18 cellular contexts compared by ENCODE assay signal in the genomic region with DNA sequence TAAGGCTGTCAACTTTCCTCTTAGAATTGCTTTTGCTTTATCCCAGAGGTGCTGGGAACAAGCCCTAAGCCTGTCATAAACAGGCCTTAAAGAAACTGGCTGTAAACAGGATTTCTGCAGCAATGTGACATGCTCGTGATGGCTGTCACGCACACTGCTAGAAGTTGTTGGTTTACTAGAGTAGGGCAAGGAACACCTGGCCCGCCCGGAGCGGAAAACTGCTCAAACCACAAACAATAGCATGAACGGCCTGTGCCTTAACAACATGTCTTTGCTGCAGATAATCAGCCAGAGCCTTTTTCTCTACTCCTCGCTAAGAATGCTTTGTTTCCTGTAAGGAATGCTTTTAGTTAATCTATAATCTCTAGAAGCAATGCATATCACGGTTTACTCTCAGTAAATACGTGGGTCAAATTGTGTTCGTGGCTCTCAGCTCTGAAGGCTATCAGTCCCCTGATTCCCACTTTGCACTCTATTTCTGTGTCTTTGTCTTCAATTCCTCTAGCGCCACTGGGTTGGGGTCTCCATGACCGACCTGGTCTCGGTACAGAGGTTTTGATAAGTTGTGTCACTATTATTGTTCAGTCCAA.
DNase-seq lines count a peak whose midpoint lies in the region; ATAC-seq and TF ChIP-seq lines count a peak whose summit lies in the region.
"Had no signal": no experiment of that assay in that cellular context is flagged by ENCODE, and none has a peak within 500 bp of the region (broad histone marks: within the 10 kb centered on the region; RNA-seq: fewer than 3 reads in every experiment).

No MANE protein-coding gene starts in this region.

- peak; percentile 64 for ATAC-seq in GM21367 (IDR thresholded peaks at IDR 0.05; ENCODE audit: unreplicated experiment)
- ATAC-seq in mucosa of descending colon, result peak; percentile 64
- no peak for ATAC-seq in GM19324 (IDR thresholded peaks at IDR 0.05; ENCODE audit: low FRiP score, unreplicated experiment)
- ATAC-seq: left lobe of liver; Panc1; stimulated activated memory B cell treated with anti-CD40 and anti-IgM and Interleukin-4, amounts not matched to agents 10 μg/mL and 1 μg/mL and 100 μg/mL, for 72 hours had no signal

- intact Hi-C loops in mucosa of descending colon (cut with DNase I, micrococcal nuclease) (no loop called here), uterus (cut with DNase I; ENCODE audit: low total_unique reads) (no loop called here)

- no peaks in the 10 kb centered on the region for H3K36me3 ChIP-seq in DOHH2 (ENCODE audit: control insufficient read depth, low read length)
- no peaks in the 10 kb centered on the region for H3K36me3 ChIP-seq in mucosa of descending colon (ENCODE audit: low read depth)
- no peaks in the 10 kb centered on the region for H3K36me3 ChIP-seq in BE2C
- no peaks in the 10 kb centered on the region for H3K36me3 ChIP-seq in uterus
- H3K36me3 ChIP-seq: breast epithelium had no signal

- no peaks in the 10 kb centered on the region for H3K9me2 ChIP-seq in DOHH2 (replicated peaks; ENCODE audit: control insufficient read depth, low read length)

- no peaks in the 10 kb centered on the region for H3F3A ChIP-seq in DOHH2 (ENCODE audit: control insufficient read depth, insufficient read depth)

- no peaks in the 10 kb centered on the region for H3K9me3 ChIP-seq in DOHH2 (ENCODE audit: control insufficient read depth, insufficient read depth, low read length)
- H3K9me3 ChIP-seq in mucosa of descending colon, result no peaks in the 10 kb centered on the region
- H3K9me3 ChIP-seq in BE2C, result no peaks in the 10 kb centered on the region
- H3K9me3 ChIP-seq in uterus, result no peaks in the 10 kb centered on the region
- H3K9me3 ChIP-seq: breast epithelium had no signal

- DNase-seq in NCI-H510A treated with DMSO at 0.1 percent for 48 hours (lab: John Stamatoyannopoulos, UW), result peak; percentile 1
- peak in 2 of 3 donors; percentile 55 to 61 for DNase-seq in mucosa of descending colon
- no peak for DNase-seq in stimulated activated CD4-positive, alpha-beta T cell treated with anti-CD3 and anti-CD28 coated beads, Interleukin-4, amount 100 ng/mL, for 4 hours
- no peak for DNase-seq in BE2C
- DNase-seq in uterus, result no peak
- DNase-seq: activated CD4-positive, CD25-positive, alpha-beta regulatory T cell; foreskin melanocyte; NCI-H187 treated with DMSO at 0.1 percent for 48 hours; NCI-H524 treated with DMSO at 0.1 percent for 48 hours; stimulated activated CD4-positive, alpha-beta T cell treated with anti-CD3 and anti-CD28 coated beads, Interleukin-12 subunit alpha, Interleukin-12 subunit beta, amount 100 ng/mL, for 4 hours had no signal

- H4K20me1 ChIP-seq in DOHH2 (ENCODE audit: control insufficient read depth, insufficient read depth, low read depth, low read length), result no peaks in the 10 kb centered on the region

- H3K4me3 ChIP-seq in DOHH2 (ENCODE audit: low read length) (peak overlapping the region; percentile 59), mucosa of descending colon (no peak overlapping the region), BE2C (ENCODE audit: low read depth, low read length) (no peak overlapping the region), uterus (no peak overlapping the region)
- H3K4me3 ChIP-seq: breast epithelium had no signal

- H3K27ac ChIP-seq in DOHH2 (ENCODE audit: low read depth, low read length) (peak overlapping the region; percentile 86), uterus (no peak overlapping the region)
- H3K27ac ChIP-seq: breast epithelium, epithelial cell of prostate had no signal

- H3K4me2 ChIP-seq in DOHH2 (ENCODE audit: low read length), result peak overlapping the region; percentile 78

- H3K79me2 ChIP-seq in DOHH2 (ENCODE audit: control insufficient read depth, low read length), result no peaks in the 10 kb centered on the region

- H3K4me1 ChIP-seq in DOHH2 (ENCODE audit: control insufficient read depth, low read length) (peaks cover 37% of the 10 kb centered on the region), mucosa of descending colon (ENCODE audit: low read depth) (no peaks in the 10 kb centered on the region), BE2C (no peaks in the 10 kb centered on the region), uterus (no peaks in the 10 kb centered on the region)
- H3K4me1 ChIP-seq: breast epithelium had no signal

- TF ChIP-seq CTCF in DOHH2 (IDR thresholded peaks at IDR 0.05; ENCODE audit: low read depth, low read length, poor library complexity, severe bottlenecking) (no peak), mucosa of descending colon (IDR thresholded peaks at IDR 0.05) (no peak), BE2C (IDR thresholded peaks at IDR 0.05; ENCODE audit: low read depth, low read length) (no peak), uterus (IDR thresholded peaks at IDR 0.05) (no peak)

- TF ChIP-seq POLR2A in uterus (IDR thresholded peaks at IDR 0.05), result no peak

- no peaks in the 10 kb centered on the region for H3K27me3 ChIP-seq in DOHH2 (ENCODE audit: control insufficient read depth, low read length)
- no peaks in the 10 kb centered on the region for H3K27me3 ChIP-seq in BE2C
- no peaks in the 10 kb centered on the region for H3K27me3 ChIP-seq in uterus
- H3K27me3 ChIP-seq: breast epithelium had no signal

Comparison
In these comparisons a context has a peak if more than half of its experiments do, and no peak if none do; other contexts are left out.
1. DNase-seq: peak in NCI-H510A treated with DMSO at 0.1 percent for 48 hours (single experiment) and mucosa of descending colon (2 of 3); none in stimulated activated CD4-positive, alpha-beta T cell treated with anti-CD3 and anti-CD28 coated beads, Interleukin-4, amount 100 ng/mL, for 4 hours (0 of 2), BE2C (single experiment) and uterus (0 of 2).